17 cellular contexts compared by ENCODE assay signal in the genomic region with DNA sequence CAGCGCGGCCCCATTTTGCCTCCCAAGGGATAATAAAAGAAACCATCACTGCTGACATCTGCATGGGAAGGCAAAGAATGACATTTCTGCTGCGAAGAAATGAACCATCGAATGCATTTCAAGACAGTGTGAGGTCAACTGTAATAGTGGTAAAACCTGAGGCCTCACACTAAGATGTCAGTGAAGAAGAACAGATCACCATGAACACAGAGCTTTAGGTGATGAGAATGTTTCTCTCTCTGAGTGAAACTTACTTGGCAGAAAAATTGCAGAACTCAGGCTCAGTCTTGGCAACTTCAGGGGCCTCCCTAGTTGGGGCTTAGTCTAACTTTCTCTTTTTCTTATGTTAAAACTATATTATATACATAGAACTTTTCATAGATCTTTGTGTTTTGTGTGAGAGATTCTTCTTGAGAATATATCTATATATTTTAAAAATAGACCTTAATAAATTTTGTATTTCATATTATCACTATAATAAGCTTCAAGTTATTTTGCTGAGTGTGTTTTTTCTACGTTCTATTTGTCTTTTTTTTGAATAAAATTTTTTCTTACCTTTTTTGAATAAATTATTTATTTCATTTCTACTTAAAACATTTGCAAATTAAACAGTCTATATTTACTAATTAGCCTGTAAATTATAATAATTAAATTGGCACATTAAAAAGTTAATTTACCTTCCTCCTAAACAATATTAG.
A peak's percentile ranks its signal among the peaks of the same experiment; 100 is the strongest.
DNase-seq lines count a peak whose midpoint lies in the region; ATAC-seq, FAIRE-seq and TF ChIP-seq lines count a peak whose summit lies in the region.
"Had no signal": no experiment of that assay in that cellular context is flagged by ENCODE, and none has a peak within 500 bp of the region (broad histone marks: within the 10 kb centered on the region; RNA-seq: fewer than 3 reads in every experiment).

No MANE protein-coding gene starts in this region.

- POLR2A ChIA-PET in PC-9 (lab: Charles Lee; ENCODE audit: unreplicated experiment): no interaction called here
- POLR2A ChIA-PET in A673 (lab: Charles Lee; ENCODE audit: low non-redundant PET): no interaction called here
- POLR2A ChIA-PET in activated CD8-positive, alpha-beta T cell treated with anti-CD3 and anti-CD28 coated beads for 36 hours (lab: Charles Lee): no interaction called here

- no peak overlapping the region for H3K4me3 Mint-ChIP-seq in activated CD8-positive, alpha-beta T cell treated with anti-CD3 and anti-CD28 coated beads for 36 hours

- CTCF ChIA-PET in PC-9 (lab: Charles Lee): no interaction called here
- CTCF ChIA-PET in A673 (lab: Charles Lee): no interaction called here
- CTCF ChIA-PET in activated CD8-positive, alpha-beta T cell treated with anti-CD3 and anti-CD28 coated beads for 36 hours (lab: Charles Lee): no interaction called here

- intact Hi-C loops in PC-9 (cut with micrococcal nuclease; ENCODE audit: unreplicated experiment): no loop called here
- intact Hi-C loops in sigmoid colon (cut with DNase I): loop anchor here (10.0 kb wide), 1 partner anchor 426 kb away; a partner anchor contains a TSS
- intact Hi-C loops in A673 (cut with micrococcal nuclease; ENCODE audit: unreplicated experiment): loop anchor here (10.0 kb wide), 2 partner anchors 416 to 716 kb away; no protein-coding TSS in a partner anchor
- intact Hi-C loops in activated CD8-positive, alpha-beta T cell treated with anti-CD3 and anti-CD28 coated beads for 36 hours (cut with micrococcal nuclease): no loop called here

- H3K27ac ChIP-seq in PC-9 (peak overlapping the region; percentile 84; the same call in 1 of the 2 replicates), sigmoid colon (peak overlapping the region in 3 of 4 donors; percentile 23 to 56 (median 36)), A673 (ENCODE audit: low read depth, low read length, poor library complexity, severe bottlenecking) (no peak overlapping the region)
- H3K27ac ChIP-seq: KMS-11 had no signal

- no peak overlapping the region for H3K4me2 ChIP-seq in PC-9
- H3K4me2 ChIP-seq: KMS-11 had no signal

- H3K27ac Mint-ChIP-seq in activated CD8-positive, alpha-beta T cell treated with anti-CD3 and anti-CD28 coated beads for 36 hours: no peak overlapping the region

- H3K4me1 Mint-ChIP-seq in activated CD8-positive, alpha-beta T cell treated with anti-CD3 and anti-CD28 coated beads for 36 hours (ENCODE audit: low read depth): peaks cover 32% of the 10 kb centered on the region

- H3K27me3 Mint-ChIP-seq in activated CD8-positive, alpha-beta T cell treated with anti-CD3 and anti-CD28 coated beads for 36 hours: peaks cover 2% of the 10 kb centered on the region

- H3K9me3 Mint-ChIP-seq in activated CD8-positive, alpha-beta T cell treated with anti-CD3 and anti-CD28 coated beads for 36 hours: no peaks in the 10 kb centered on the region

- WGBS in sigmoid colon, 2 donors: 91 to 95% methylated on average over 5 of the region's 5 CpGs

- no peak for DNase-seq in PC-9
- DNase-seq in fibroblast of villous mesenchyme (ENCODE audit: low read depth): peak; percentile 32
- no peak for DNase-seq in sigmoid colon
- DNase-seq in NCI-H146 (lab: John Stamatoyannopoulos, UW): no peak
- no peak for DNase-seq in activated gamma-delta T cell (lab: John Stamatoyannopoulos, UW)
- no peak for DNase-seq in A673 (ENCODE audit: low spot score)
- no peak for DNase-seq in activated CD8-positive, alpha-beta T cell treated with anti-CD3 and anti-CD28 coated beads for 36 hours
- DNase-seq: C1 segment of cervical spinal cord, MG63, NCI-H1105 treated with DMSO at 0.1 percent for 48 hours, NCI-H2029 treated with DMSO at 0.1 percent for 48 hours, NCI-H510A treated with DMSO at 0.1 percent for 48 hours, RPMI8226, SW 1271 had no signal

- H3K36me3 ChIP-seq in PC-9 (ENCODE audit: low read depth) (no peaks in the 10 kb centered on the region), sigmoid colon (no peaks in the 10 kb centered on the region), A673 (ENCODE audit: insufficient read depth, low read length, poor library complexity, severe bottlenecking) (no peaks in the 10 kb centered on the region)
- H3K36me3 ChIP-seq: MG63 had no signal

- H3K9me2 ChIP-seq in PC-9 (ENCODE audit: insufficient read depth): no peaks in the 10 kb centered on the region

- no peak for TF ChIP-seq EP300 in sigmoid colon (IDR thresholded peaks at IDR 0.05)

- H3K4me1 ChIP-seq in PC-9 (replicated peaks; ENCODE audit: insufficient read depth) (peaks cover 49% of the 10 kb centered on the region), sigmoid colon (peaks cover 0 to 39% (median 29%) of the 10 kb centered on the region in 4 donors), A673 (ENCODE audit: insufficient read depth, low read length, poor library complexity, severe bottlenecking) (peaks cover 20% of the 10 kb centered on the region)

- H4K20me1 ChIP-seq in PC-9 (ENCODE audit: insufficient read depth): no peaks in the 10 kb centered on the region

- peaks cover 3% of the 10 kb centered on the region for H3K36me3 Mint-ChIP-seq in activated CD8-positive, alpha-beta T cell treated with anti-CD3 and anti-CD28 coated beads for 36 hours (ENCODE audit: low read depth)

- H3K4me3 ChIP-seq in PC-9 (no peak overlapping the region), fibroblast of villous mesenchyme (ENCODE audit: low read depth, low read length) (no peak overlapping the region), sigmoid colon (no peak overlapping the region), A673 (ENCODE audit: low read depth, low read length, poor library complexity, severe bottlenecking) (no peak overlapping the region)
- H3K4me3 ChIP-seq: MG63 had no signal

- BruUV-seq in PC-9 (replicated peaks; lab: Mats Ljungman, UMichigan): no TSS peak
- BruUV-seq in A673 (replicated peaks; lab: Mats Ljungman, UMichigan): no TSS peak

- no peak for ATAC-seq in activated CD8-positive, alpha-beta T cell treated with anti-CD3 and anti-CD28 coated beads for 36 hours

- no peaks in the 10 kb centered on the region for H3K79me2 ChIP-seq in PC-9 (ENCODE audit: low read depth)

- H2AFZ ChIP-seq in PC-9: no peak overlapping the region

- no peaks in the 10 kb centered on the region for H3K27me3 ChIP-seq in PC-9 (ENCODE audit: insufficient read depth, low read depth)
- H3K27me3 ChIP-seq in sigmoid colon: no peaks in the 10 kb centered on the region
- no peaks in the 10 kb centered on the region for H3K27me3 ChIP-seq in A673 (replicated peaks; ENCODE audit: insufficient read depth, low read depth, low read length, poor library complexity)
- H3K27me3 ChIP-seq: MG63 had no signal

- H3K9me3 ChIP-seq in PC-9 (ENCODE audit: insufficient read depth, low read depth): peaks cover 3% of the 10 kb centered on the region; the same call in 1 of the 2 replicates
- no peaks in the 10 kb centered on the region for H3K9me3 ChIP-seq in sigmoid colon
- no peaks in the 10 kb centered on the region for H3K9me3 ChIP-seq in A673 (ENCODE audit: low read depth, low read length, poor library complexity, severe bottlenecking)

- H3F3A ChIP-seq in PC-9 (ENCODE audit: insufficient read depth, low read depth): peaks cover 45% of the 10 kb centered on the region

- TF ChIP-seq POLR2A in sigmoid colon (IDR thresholded peaks at IDR 0.05): no peak

- TF ChIP-seq CTCF in PC-9 (conservative IDR thresholded peaks at IDR 0.05): no peak
- no peak for TF ChIP-seq CTCF in fibroblast of villous mesenchyme (IDR thresholded peaks at IDR 0.05; ENCODE audit: insufficient read depth, low read depth, low read length)
- no peak for TF ChIP-seq CTCF in sigmoid colon (IDR thresholded peaks at IDR 0.05)
- TF ChIP-seq CTCF in A673 (conservative IDR thresholded peaks at IDR 0.05; ENCODE audit: low read depth, low read length): no peak
- no peak for TF ChIP-seq CTCF in activated CD8-positive, alpha-beta T cell treated with anti-CD3 and anti-CD28 coated beads for 36 hours (IDR thresholded peaks at IDR 0.05)

- peak; percentile 76 for FAIRE-seq in G401.6 (lab: Jason Lieb, UNC)
- FAIRE-seq: H1 had no signal

Comparison
In these comparisons a context has a peak if more than half of its experiments do, and no peak if none do; other contexts are left out.
1. intact Hi-C loops: an anchor here in sigmoid colon (10.0 kb wide) and A673 (10.0 kb wide); none called in PC-9 and activated CD8-positive, alpha-beta T cell treated with anti-CD3 and anti-CD28 coated beads for 36 hours.